Comparison of ENCODE assay signal across 1 cellular context in the genomic region with DNA sequence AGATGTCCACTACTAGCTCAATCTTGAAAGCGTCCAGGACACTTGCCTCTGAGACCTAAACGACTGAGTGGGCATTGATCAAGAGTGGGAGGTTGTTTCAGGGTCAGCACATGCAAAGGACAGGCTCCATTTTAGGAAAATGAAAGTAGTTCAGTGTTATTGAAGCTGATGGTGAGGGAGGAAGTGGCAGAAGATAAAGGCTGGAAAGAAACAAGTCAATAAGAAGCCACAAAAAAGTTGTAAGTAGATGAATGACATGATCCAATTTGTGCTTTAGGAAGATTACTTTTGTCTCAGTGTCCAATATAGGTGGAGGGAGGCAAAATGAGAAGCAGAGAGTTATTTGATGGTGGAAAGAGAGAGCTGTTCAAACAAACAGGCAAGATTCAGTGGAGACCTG.
TF ChIP-seq lines count a peak whose summit lies in the region.

No MANE protein-coding gene starts in this region.

TF ChIP-seq in GM12878, 131 proteins besides CTCF, POLR2A, EP300 and RAD21:
- TF ChIP-seq SPI1 (IDR thresholded peaks at IDR 0.05; ENCODE audit: borderline replicate concordance, insufficient read depth, low read depth, low read length) (peak; percentile 38; the same call in 1 of the 2 replicates), BHLHE40 (IDR thresholded peaks at IDR 0.05; ENCODE audit: borderline replicate concordance in 1 of 2, low read depth in 2 of 2, low read length in 1 of 2) (peak in 1 of 2 experiments; percentile 6; a peak in 1 of 4 replicates), FOXK2 (IDR thresholded peaks at IDR 0.05) (no peak), NRF1 (conservative IDR thresholded peaks at IDR 0.05; ENCODE audit: low read depth, low read length) (no peak), SREBF1 (IDR thresholded peaks at IDR 0.05; ENCODE audit: low read length) (no peak)
